18 cellular contexts compared by ENCODE assay signal in the genomic region with DNA sequence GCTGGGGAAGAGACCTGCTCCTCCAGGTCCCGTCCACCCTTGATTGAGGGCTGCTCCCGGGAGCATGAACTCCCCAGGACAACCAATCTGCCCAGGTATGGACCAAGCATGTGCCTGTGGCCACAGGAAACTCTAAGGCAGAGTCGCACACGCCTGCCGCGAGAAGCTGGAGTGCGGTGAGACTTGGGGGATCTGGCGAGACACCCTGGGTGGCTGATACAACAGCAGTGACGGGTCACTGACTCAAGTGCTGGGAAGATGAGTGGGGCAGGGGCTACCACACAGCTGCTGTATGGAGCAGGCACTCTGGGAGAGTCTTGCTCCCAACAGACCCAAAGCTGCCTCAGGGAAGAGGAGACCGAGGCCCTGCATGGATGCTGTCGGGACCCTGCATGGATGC. TPM values are rescaled to one million over a fixed set of nuclear protein-coding genes. Genes with fewer than 3 reads are reported as not detected.
DNase-seq lines count a peak whose midpoint lies in the region; ATAC-seq, FAIRE-seq and TF ChIP-seq lines count a peak whose summit lies in the region.
"Had no signal": no experiment of that assay in that cellular context is flagged by ENCODE, and none has a peak within 500 bp of the region (broad histone marks: within the 10 kb centered on the region; RNA-seq: fewer than 3 reads in every experiment).

No MANE protein-coding gene starts in this region.

- H3K14ac ChIP-seq in H9 (ENCODE audit: insufficient read depth, low read length), result no peak overlapping the region

- H3K36me3 ChIP-seq in HepG2 (replicated peaks in 1 of 2; ENCODE audit: control insufficient read depth in 1 of 2, insufficient read depth in 2 of 2, low read length in 2 of 2), result no peaks in the 10 kb centered on the region

- no peaks in the 10 kb centered on the region for H3K79me1 ChIP-seq in H9 (ENCODE audit: insufficient read depth, low read depth, low read length, poor library complexity, severe bottlenecking)

- H2BK15ac ChIP-seq in H9 (ENCODE audit: low read depth, low read length), result no peak overlapping the region

- 62% methylated on average over 11 of the region's 11 CpGs for WGBS in A549 (ENCODE audit: missing lambda C conversion rate)
- WGBS in H9 (ENCODE audit: extremely low coverage, insufficient read length, low lambda C conversion rate), result no CpG with 5 or more reads among the region's 11 CpGs
- 44% methylated on average over 11 of the region's 11 CpGs for WGBS in HepG2 (ENCODE audit: low lambda C conversion rate)

- no peak overlapping the region for H3K18ac ChIP-seq in H9 (ENCODE audit: insufficient read length, low read depth, low read length)

- H3K36me3 Mint-ChIP-seq in H9 (ENCODE audit: insufficient read depth in 1 of 3, low read depth in 3 of 3), result peaks cover 0 to 16% (median 0%) of the 10 kb centered on the region in 3 experiments; a peak in 3 of 7 replicates
- H3K36me3 Mint-ChIP-seq in activated naive CD8-positive, alpha-beta T cell treated with anti-CD3 and anti-CD28 coated beads, Interleukin-2, amount 50 U/mL, for 24 hours (ENCODE audit: low read depth), result no peaks in the 10 kb centered on the region
- H3K36me3 Mint-ChIP-seq: CD14-positive monocyte; CD8-positive, alpha-beta T cell had no signal

- no peak overlapping the region for H3K4me2 ChIP-seq in A549
- no peak overlapping the region for H3K4me2 ChIP-seq in H9 (ENCODE audit: insufficient read depth, insufficient read length, low read length)
- no peak overlapping the region for H3K4me2 ChIP-seq in HepG2 (ENCODE audit: low read depth, low read length)

- POLR2A ChIA-PET in A549 (lab: Yijun Ruan, JAX) (no interaction called here), HepG2 (lab: Yijun Ruan, JAX) (no interaction called here)

- no peak overlapping the region for H4K8ac ChIP-seq in H9 (replicated peaks; ENCODE audit: insufficient read length, low read depth, low read length)

- CTCF ChIA-PET in A549 (lab: Yijun Ruan, JAX), result interaction anchor here (0.9 to 4.9 kb wide), 3 partner anchors 13 to 687 kb away, joined by 3 to 30 read pairs (median 3); no protein-coding TSS in a partner anchor
- CTCF ChIA-PET in HepG2 (lab: Yijun Ruan, JAX; ENCODE audit: low intra/inter-chr PET ratio, low total read pairs), result no interaction called here

- H3K27ac Mint-ChIP-seq in H9, result no peak overlapping the region
- H3K27ac Mint-ChIP-seq in activated naive CD8-positive, alpha-beta T cell treated with anti-CD3 and anti-CD28 coated beads, Interleukin-2, amount 50 U/mL, for 24 hours, result no peak overlapping the region
- H3K27ac Mint-ChIP-seq: CD14-positive monocyte; CD8-positive, alpha-beta T cell had no signal

- ATAC-seq in A549 (peak; percentile 22 to 41; a peak in 5 of 6 replicates), HepG2 (peak; percentile 16; the same call in 1 of the 3 replicates), GM19463 (IDR thresholded peaks at IDR 0.05; ENCODE audit: unreplicated experiment) (no peak)
- ATAC-seq in activated naive CD8-positive, alpha-beta T cell treated with anti-CD3 and anti-CD28 coated beads, Interleukin-2, amount 50 U/mL, for 24 hours, result no peak
- ATAC-seq: CD8-positive, alpha-beta T cell; HCT116 had no signal

- H3K27ac ChIP-seq in A549 (no peak overlapping the region), H9 (ENCODE audit: insufficient read length, low read depth, low read length) (no peak overlapping the region), HepG2 (ENCODE audit: extremely low read length, insufficient read depth, low read length) (no peak overlapping the region)

- no peak overlapping the region for H3T11ph ChIP-seq in H9 (ENCODE audit: low read length)

- H3K4ac ChIP-seq in H9 (ENCODE audit: low read depth, low read length), result no peak overlapping the region

- H3K4me3 ChIP-seq in A549 (no peak overlapping the region), HepG2 (replicated peaks in 1 of 3; ENCODE audit: insufficient read depth in 1 of 3, low read depth in 2 of 3, low read length in 3 of 3) (no peak overlapping the region)

- no peak for FAIRE-seq in A549 (lab: Jason Lieb, UNC)
- no peak for FAIRE-seq in HepG2 (lab: Jason Lieb, UNC)
- FAIRE-seq: A204.1, D721Med, GM12892, H1 had no signal

- H3K23ac ChIP-seq in H9 (ENCODE audit: insufficient read length, low read depth, low read length), result no peak overlapping the region

- H3K9me3 ChIP-seq in A549 (no peaks in the 10 kb centered on the region), H9 (ENCODE audit: control insufficient read depth, low read depth, low read length) (no peaks in the 10 kb centered on the region), HepG2 (ENCODE audit: low read length) (no peaks in the 10 kb centered on the region)

- H3K4me1 ChIP-seq in A549 (no peaks in the 10 kb centered on the region), H9 (ENCODE audit: insufficient read depth, low read length) (no peaks in the 10 kb centered on the region), HepG2 (ENCODE audit: insufficient read depth, low read length) (no peaks in the 10 kb centered on the region)

- no peak overlapping the region for H2BK20ac ChIP-seq in H9 (ENCODE audit: low read depth, low read length, poor library complexity, severe bottlenecking)

- H2BK12ac ChIP-seq in H9 (ENCODE audit: insufficient read length, low read depth, low read length), result no peak overlapping the region

- no peak for TF ChIP-seq EP300 in A549 (IDR thresholded peaks at IDR 0.05)
- no peak for TF ChIP-seq EP300 in HepG2 (IDR thresholded peaks at IDR 0.05; ENCODE audit: low read depth in 2 of 2, low read length in 2 of 2)
- TF ChIP-seq EP300 in HepG2 (CRISPR knock-in tag; IDR thresholded peaks at IDR 0.05; ENCODE audit: borderline replicate concordance), result no peak

- H3K4me1 Mint-ChIP-seq in H9, result no peaks in the 10 kb centered on the region; a peak in 1 of 4 replicates
- no peaks in the 10 kb centered on the region for H3K4me1 Mint-ChIP-seq in activated naive CD8-positive, alpha-beta T cell treated with anti-CD3 and anti-CD28 coated beads, Interleukin-2, amount 50 U/mL, for 24 hours
- H3K4me1 Mint-ChIP-seq: CD14-positive monocyte had no signal

- no peaks in the 10 kb centered on the region for H3K23me2 ChIP-seq in H9 (ENCODE audit: insufficient read length, low read depth, low read length, poor library complexity, severe bottlenecking)

- no peak overlapping the region for H3K4me3 Mint-ChIP-seq in H9
- H3K4me3 Mint-ChIP-seq in activated naive CD8-positive, alpha-beta T cell treated with anti-CD3 and anti-CD28 coated beads, Interleukin-2, amount 50 U/mL, for 24 hours, result no peak overlapping the region
- H3K4me3 Mint-ChIP-seq: CD14-positive monocyte; CD8-positive, alpha-beta T cell had no signal

- no peak overlapping the region for H2BK5ac ChIP-seq in H9 (ENCODE audit: insufficient read length, low read length)

- no peak overlapping the region for H3K56ac ChIP-seq in H9 (ENCODE audit: insufficient read length, low read depth, low read length)

- BruUV-seq in HepG2 (replicated peaks; lab: Mats Ljungman, UMichigan), result no TSS peak

- H3K9me3 Mint-ChIP-seq in H9, result no peaks in the 10 kb centered on the region
- no peaks in the 10 kb centered on the region for H3K9me3 Mint-ChIP-seq in activated naive CD8-positive, alpha-beta T cell treated with anti-CD3 and anti-CD28 coated beads, Interleukin-2, amount 50 U/mL, for 24 hours
- H3K9me3 Mint-ChIP-seq: CD8-positive, alpha-beta T cell had no signal

- no peaks in the 10 kb centered on the region for H4K20me1 ChIP-seq in H9 (ENCODE audit: control insufficient read depth, insufficient read depth, insufficient read length)
- H4K20me1 ChIP-seq in HepG2 (ENCODE audit: insufficient read depth, low read length), result no peaks in the 10 kb centered on the region

- no peak overlapping the region for H2BK120ac ChIP-seq in H9 (ENCODE audit: low read depth, low read length, poor library complexity, severe bottlenecking)

- intact Hi-C loops in HepG2 (cut with micrococcal nuclease; ENCODE audit: unreplicated experiment) (no loop called here), posterior vena cava (cut with DNase I) (no loop called here)

- H2AFZ ChIP-seq in H9 (ENCODE audit: low read length), result no peak overlapping the region
- no peak overlapping the region for H2AFZ ChIP-seq in HepG2 (ENCODE audit: low read length)

- no peak overlapping the region for H4K5ac ChIP-seq in H9 (ENCODE audit: insufficient read length, low read depth, low read length)

- H3K9ac ChIP-seq in H9 (ENCODE audit: extremely low read depth, insufficient read length, low read length) (no peak overlapping the region), HepG2 (ENCODE audit: insufficient read depth, low read depth, low read length) (no peak overlapping the region)

- peaks cover 2% of the 10 kb centered on the region; the same call in 1 of the 2 replicates for H3K27me3 Mint-ChIP-seq in H9 (ENCODE audit: low read depth)
- H3K27me3 Mint-ChIP-seq in activated naive CD8-positive, alpha-beta T cell treated with anti-CD3 and anti-CD28 coated beads, Interleukin-2, amount 50 U/mL, for 24 hours, result no peaks in the 10 kb centered on the region

- H3K27me3 ChIP-seq in H9 (ENCODE audit: insufficient read depth, low read length) (no peaks in the 10 kb centered on the region), HepG2 (ENCODE audit: control insufficient read depth in 1 of 2, insufficient read depth in 2 of 2, low read length in 2 of 2) (peaks cover 16 to 59% of the 10 kb centered on the region in 2 experiments)

- TF ChIP-seq CTCF in A549 (IDR thresholded peaks at IDR 0.05) (no peak), H9 (conservative IDR thresholded peaks at IDR 0.05) (no peak), HepG2 (CRISPR knock-in tag; IDR thresholded peaks at IDR 0.05) (no peak)

- in situ Hi-C loops in HepG2 (cut with HindIII; ENCODE audit: extremely low pct_ligation_motif_present, low pct_unique_long_range_greater_than_20kb), result no loop called here

- TF ChIP-seq POLR2A in A549 (IDR thresholded peaks at IDR 0.05; ENCODE audit: low read length) (no peak), HepG2 (IDR thresholded peaks at IDR 0.05; ENCODE audit: insufficient read depth in 1 of 2, low read depth in 2 of 2, low read length in 2 of 2) (no peak)

- H2AK5ac ChIP-seq in H9 (ENCODE audit: insufficient read length, low read length), result no peak overlapping the region

- H4K91ac ChIP-seq in H9 (ENCODE audit: insufficient read length, low read depth, low read length), result no peak overlapping the region

- H3K79me2 ChIP-seq in H9 (ENCODE audit: insufficient read depth, low read length) (0 out of 2 replicates have a peak, but pooled peaks cover 2% of the 10 kb centered on the region), HepG2 (ENCODE audit: insufficient read depth, low read length) (no peaks in the 10 kb centered on the region)

- no peak for TF ChIP-seq RAD21 in A549 (conservative IDR thresholded peaks at IDR 0.05 in 1 of 2, IDR thresholded peaks at IDR 0.05 in 1 of 2)
- TF ChIP-seq RAD21 in HepG2 (CRISPR knock-in tag; IDR thresholded peaks at IDR 0.05), result no peak

- no peak for DNase-seq in A549 (ENCODE audit: low read depth in 1 of 2, low spot score in 1 of 2)
- DNase-seq in H9, result peak; percentile 28
- no peak for DNase-seq in HepG2 (ENCODE audit: low spot score)
- DNase-seq in posterior vena cava (ENCODE audit: low spot score), result peak; percentile 17
- no peak for DNase-seq in activated naive CD8-positive, alpha-beta T cell treated with anti-CD3 and anti-CD28 coated beads, Interleukin-2, amount 50 U/mL, for 24 hours
- no peak for DNase-seq in NCI-H2171 treated with DMSO at 0.1 percent for 48 hours (lab: John Stamatoyannopoulos, UW)
- DNase-seq: CD8-positive, alpha-beta T cell; COR-L47; DMS153; DMS79 treated with DMSO at 0.1 percent for 48 hours; GDM1 had no signal

RNA-seq across cellular contexts. Expression of gene BFSP1, which starts 40.1 kb away (rescaled TPM):
- polyA plus RNA-seq in A549 (2011; rRNA removed) (6.1 and 7.2 TPM in 2 replicates), A549 (2017; fragmentation: RNase III; extraction: RNeasy Plus Mini Kit Qiagen cat#74134 plus additional on column Dnase treatment) (5.8 to 8.6 TPM (median 8.3 TPM) in 3 replicates), HepG2 (2011; rRNA removed) (0.24 and 0.26 TPM in 2 replicates)
- 2.7 and 2.9 TPM in 2 replicates for polyA plus RNA-seq in A549 (2012; cell fraction: cytosol; rRNA removed)
- polyA plus RNA-seq in A549 (2012; cell fraction: nucleus; rRNA removed), result 2.1 and 2.6 TPM in 2 replicates
- 3.6 and 3.7 TPM in 2 replicates for polyA minus RNA-seq in A549 (2011; rRNA and poly(A)+ RNA removed)
- total RNA-seq in H9 (2021) (8.6 and 9.4 TPM in 2 replicates), HepG2 (2016; rRNA removed; fragmentation: Illumina TruSeq; extraction: Trizol) (0.22 and 0.36 TPM in 2 replicates), posterior vena cava (under 1 TPM; 0.67 to 0.93 TPM)
- 0.30 TPM in 1 of 2 replicates, not detected in the other for total RNA-seq in HepG2 (2016; cell fraction: cytosol; rRNA removed; fragmentation: Illumina TruSeq; extraction: Trizol; ENCODE audit: low read depth)
- total RNA-seq in HepG2 (2016; cell fraction: insoluble cytoplasmic fraction; rRNA removed; fragmentation: Illumina TruSeq; extraction: Trizol), result 0.30 and 0.79 TPM in 2 replicates
- 0.28 and 0.34 TPM in 2 replicates for total RNA-seq in HepG2 (2016; cell fraction: membrane; rRNA removed; fragmentation: Illumina TruSeq; extraction: Trizol)
- 0.19 and 0.44 TPM in 2 replicates for total RNA-seq in HepG2 (2016; cell fraction: nucleus; rRNA removed; fragmentation: Illumina TruSeq; extraction: Trizol)
- 0.28 and 0.32 TPM in 2 replicates for polyA plus RNA-seq in HepG2 (2011; cell fraction: cytosol; rRNA removed)
- 0.11 and 0.23 TPM in 2 replicates for polyA plus RNA-seq in HepG2 (2011; cell fraction: nucleus; rRNA removed)
- 0.15 and 0.31 TPM in 2 replicates for polyA plus RNA-seq in HepG2 (2012)
- polyA plus RNA-seq in HepG2 (2016; cell fraction: cytosol; fragmentation: Illumina TruSeq; extraction: Trizol; ENCODE audit: low read depth), result 0.11 and 0.23 TPM in 2 replicates
- 0.26 and 0.56 TPM in 2 replicates for polyA plus RNA-seq in HepG2 (2016; cell fraction: insoluble cytoplasmic fraction; fragmentation: Illumina TruSeq; extraction: Trizol; ENCODE audit: low read depth)
- 0.26 and 0.31 TPM in 2 replicates for polyA plus RNA-seq in HepG2 (2016; cell fraction: membrane; fragmentation: Illumina TruSeq; extraction: Trizol; ENCODE audit: low read depth)
- polyA plus RNA-seq in HepG2 (2016; cell fraction: nucleus; fragmentation: Illumina TruSeq; extraction: Trizol; ENCODE audit: insufficient read depth, low read depth), result 0.21 and 0.27 TPM in 2 replicates
- polyA minus RNA-seq in HepG2 (2011; rRNA and poly(A)+ RNA removed; ENCODE audit: low replicate concordance), result 0.42 and 1.2 TPM in 2 replicates
- polyA minus RNA-seq in HepG2 (2011; cell fraction: cytosol; rRNA and poly(A)+ RNA removed), result not detected in 2 replicates
- 0.25 TPM in 1 of 2 replicates, not detected in the other for polyA minus RNA-seq in HepG2 (2011; cell fraction: nucleus; rRNA and poly(A)+ RNA removed)
- polyA plus RNA-seq: CD14-positive monocyte had no signal

Comparison
In these comparisons a context has a peak if more than half of its experiments do, and no peak if none do; other contexts are left out.
1. ATAC-seq: peak in A549 (2 of 2) and HepG2 (single experiment); none in GM19463 (single experiment) and activated naive CD8-positive, alpha-beta T cell treated with anti-CD3 and anti-CD28 coated beads, Interleukin-2, amount 50 U/mL, for 24 hours (single experiment).
2. DNase-seq: peak in H9 (single experiment) and posterior vena cava (single experiment); none in A549 (0 of 2), HepG2 (single experiment), activated naive CD8-positive, alpha-beta T cell treated with anti-CD3 and anti-CD28 coated beads, Interleukin-2, amount 50 U/mL, for 24 hours (single experiment) and NCI-H2171 treated with DMSO at 0.1 percent for 48 hours (single experiment).